1 cellular context compared by ENCODE assay signal in the genomic region with DNA sequence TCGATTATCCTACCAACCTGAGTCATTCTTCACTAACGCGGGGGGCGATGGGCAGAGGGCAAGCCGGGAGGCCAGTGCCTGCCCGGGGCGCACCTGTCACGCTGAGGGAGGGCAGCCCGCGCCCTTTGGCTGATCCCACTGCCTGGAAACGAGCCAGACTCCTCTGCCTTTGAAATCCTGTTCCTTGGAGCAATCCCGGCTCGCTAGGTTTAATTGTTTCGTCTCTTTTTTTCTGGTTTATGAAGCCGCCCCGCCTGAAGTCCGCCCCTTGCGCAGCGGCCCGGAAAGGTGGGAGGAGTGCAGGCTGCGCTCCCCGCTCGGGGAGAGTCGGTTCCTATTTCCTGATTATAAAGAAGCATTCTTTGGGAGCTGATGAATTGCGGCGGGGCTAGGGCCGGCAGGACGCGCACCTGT.
TF ChIP-seq lines count a peak whose summit lies in the region.

No MANE protein-coding gene starts in this region.

TF ChIP-seq in HCT116, 20 proteins besides CTCF, POLR2A, EP300 and RAD21 (continued from another document):
- TF ChIP-seq, protein P1, sequence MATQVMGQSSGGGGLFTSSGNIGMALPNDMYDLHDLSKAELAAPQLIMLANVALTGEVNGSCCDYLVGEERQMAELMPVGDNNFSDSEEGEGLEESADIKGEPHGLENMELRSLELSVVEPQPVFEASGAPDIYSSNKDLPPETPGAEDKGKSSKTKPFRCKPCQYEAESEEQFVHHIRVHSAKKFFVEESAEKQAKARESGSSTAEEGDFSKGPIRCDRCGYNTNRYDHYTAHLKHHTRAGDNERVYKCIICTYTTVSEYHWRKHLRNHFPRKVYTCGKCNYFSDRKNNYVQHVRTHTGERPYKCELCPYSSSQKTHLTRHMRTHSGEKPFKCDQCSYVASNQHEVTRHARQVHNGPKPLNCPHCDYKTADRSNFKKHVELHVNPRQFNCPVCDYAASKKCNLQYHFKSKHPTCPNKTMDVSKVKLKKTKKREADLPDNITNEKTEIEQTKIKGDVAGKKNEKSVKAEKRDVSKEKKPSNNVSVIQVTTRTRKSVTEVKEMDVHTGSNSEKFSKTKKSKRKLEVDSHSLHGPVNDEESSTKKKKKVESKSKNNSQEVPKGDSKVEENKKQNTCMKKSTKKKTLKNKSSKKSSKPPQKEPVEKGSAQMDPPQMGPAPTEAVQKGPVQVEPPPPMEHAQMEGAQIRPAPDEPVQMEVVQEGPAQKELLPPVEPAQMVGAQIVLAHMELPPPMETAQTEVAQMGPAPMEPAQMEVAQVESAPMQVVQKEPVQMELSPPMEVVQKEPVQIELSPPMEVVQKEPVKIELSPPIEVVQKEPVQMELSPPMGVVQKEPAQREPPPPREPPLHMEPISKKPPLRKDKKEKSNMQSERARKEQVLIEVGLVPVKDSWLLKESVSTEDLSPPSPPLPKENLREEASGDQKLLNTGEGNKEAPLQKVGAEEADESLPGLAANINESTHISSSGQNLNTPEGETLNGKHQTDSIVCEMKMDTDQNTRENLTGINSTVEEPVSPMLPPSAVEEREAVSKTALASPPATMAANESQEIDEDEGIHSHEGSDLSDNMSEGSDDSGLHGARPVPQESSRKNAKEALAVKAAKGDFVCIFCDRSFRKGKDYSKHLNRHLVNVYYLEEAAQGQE (IDR thresholded peaks at IDR 0.05; ENCODE audit: low read depth): no peak
- TF ChIP-seq TCF7L2 (IDR thresholded peaks at IDR 0.05; ENCODE audit: borderline replicate concordance, extremely low read depth, insufficient read depth, insufficient read length): no peak
- no peak for TF ChIP-seq CBX3 (IDR thresholded peaks at IDR 0.05; ENCODE audit: low read depth)
- TF ChIP-seq EZH2phosphoT487 (IDR thresholded peaks at IDR 0.05; ENCODE audit: borderline replicate concordance): no peak
